1 cellular context compared by ENCODE assay signal in the genomic region with DNA sequence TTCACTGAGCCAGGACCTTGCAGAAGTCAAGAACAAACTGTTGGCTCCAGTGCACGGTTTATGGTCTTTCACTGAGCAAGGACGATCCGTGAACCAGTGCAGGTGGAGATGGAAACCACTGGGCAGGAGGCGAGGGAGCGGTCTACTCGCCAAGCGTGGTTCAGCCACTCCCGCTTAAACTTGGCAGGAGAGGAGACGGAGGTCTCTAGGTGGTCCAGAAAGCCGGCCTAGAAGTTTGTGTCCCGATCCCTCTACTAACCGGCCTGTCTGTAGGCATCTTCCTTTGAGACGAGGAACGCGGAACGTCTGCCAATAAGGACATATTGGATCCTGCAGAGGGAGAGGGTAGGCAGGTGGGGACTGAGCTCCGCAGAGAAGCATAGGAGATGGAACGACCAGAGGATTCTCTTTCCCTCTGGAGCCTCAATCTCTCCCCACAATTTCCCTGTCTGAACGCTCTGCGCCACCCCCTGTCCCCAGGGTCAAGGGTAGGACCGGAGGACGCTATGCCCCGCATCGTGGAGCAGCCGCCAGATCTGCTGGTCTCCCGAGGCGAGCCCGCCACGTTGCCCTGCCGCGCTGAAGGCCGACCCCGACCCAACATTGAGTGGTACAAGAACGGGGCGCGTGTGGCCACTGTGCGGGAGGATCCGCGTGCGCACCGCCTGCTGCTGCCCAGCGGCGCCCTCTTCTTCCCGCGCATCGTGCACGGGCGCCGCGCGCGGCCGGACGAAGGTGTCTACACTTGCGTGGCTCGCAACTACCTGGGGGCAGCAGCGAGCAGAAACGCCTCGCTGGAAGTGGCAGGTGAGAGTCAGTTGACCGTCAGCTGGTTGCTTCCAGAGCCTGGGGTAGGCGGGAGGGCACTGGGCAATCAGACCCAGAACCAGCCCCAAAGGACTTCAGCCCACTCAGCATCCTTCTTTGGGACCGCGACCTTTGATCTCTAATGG.
TF ChIP-seq lines count a peak whose summit lies in the region.

No MANE protein-coding gene starts in this region.

TF ChIP-seq in HepG2, 621 proteins besides CTCF, POLR2A, EP300 and RAD21:
- TF ChIP-seq DMAP1 (CRISPR knock-in tag; IDR thresholded peaks at IDR 0.05) (no peak), ZNF619 (CRISPR knock-in tag; IDR thresholded peaks at IDR 0.05) (no peak), SUZ12 (IDR thresholded peaks at IDR 0.05; ENCODE audit: low read depth, low read length) (no peak), MYNN (CRISPR knock-in tag; IDR thresholded peaks at IDR 0.05; ENCODE audit: low read depth) (no peak), ADNP (CRISPR knock-in tag; IDR thresholded peaks at IDR 0.05) (no peak), STAT5B (CRISPR knock-in tag; IDR thresholded peaks at IDR 0.05) (no peak), RFX3 (CRISPR knock-in tag; IDR thresholded peaks at IDR 0.05) (no peak), KDM2A (CRISPR knock-in tag; IDR thresholded peaks at IDR 0.05; ENCODE audit: borderline replicate concordance, low read depth) (peak; percentile 22; the same call in 1 of the 2 replicates), KMT2A (CRISPR knock-in tag; IDR thresholded peaks at IDR 0.05) (no peak), GATA4 (IDR thresholded peaks at IDR 0.05; ENCODE audit: borderline replicate concordance, low read depth) (no peak), CREM (IDR thresholded peaks at IDR 0.05) (no peak), CREM (CRISPR knock-in tag; IDR thresholded peaks at IDR 0.05) (no peak), SNAI1 (CRISPR knock-in tag; IDR thresholded peaks at IDR 0.05; ENCODE audit: borderline replicate concordance) (no peak), NR2F2 (IDR thresholded peaks at IDR 0.05; ENCODE audit: borderline replicate concordance, low read depth) (no peak), ZNF550 (CRISPR knock-in tag; IDR thresholded peaks at IDR 0.05; ENCODE audit: borderline replicate concordance) (no peak), POLR2G (IDR thresholded peaks at IDR 0.05; ENCODE audit: low read depth, low read length) (no peak), GABPB1 (CRISPR knock-in tag; IDR thresholded peaks at IDR 0.05) (0 out of 2 replicates have a peak, but pooled peaks have one; percentile 15), SRSF9 (IDR thresholded peaks at IDR 0.05; ENCODE audit: borderline replicate concordance, insufficient read depth, low read depth, low read length, poor library complexity, severe bottlenecking) (no peak), MXD4 (CRISPR knock-in tag; IDR thresholded peaks at IDR 0.05) (no peak), ZNF687 (CRISPR knock-in tag; IDR thresholded peaks at IDR 0.05) (peak; percentile 53; the same call in 1 of the 2 replicates), THAP11 (CRISPR knock-in tag; IDR thresholded peaks at IDR 0.05) (no peak), ZBTB33 (CRISPR knock-in tag; IDR thresholded peaks at IDR 0.05) (peak; percentile 71)
- TF ChIP-seq, protein P1, sequence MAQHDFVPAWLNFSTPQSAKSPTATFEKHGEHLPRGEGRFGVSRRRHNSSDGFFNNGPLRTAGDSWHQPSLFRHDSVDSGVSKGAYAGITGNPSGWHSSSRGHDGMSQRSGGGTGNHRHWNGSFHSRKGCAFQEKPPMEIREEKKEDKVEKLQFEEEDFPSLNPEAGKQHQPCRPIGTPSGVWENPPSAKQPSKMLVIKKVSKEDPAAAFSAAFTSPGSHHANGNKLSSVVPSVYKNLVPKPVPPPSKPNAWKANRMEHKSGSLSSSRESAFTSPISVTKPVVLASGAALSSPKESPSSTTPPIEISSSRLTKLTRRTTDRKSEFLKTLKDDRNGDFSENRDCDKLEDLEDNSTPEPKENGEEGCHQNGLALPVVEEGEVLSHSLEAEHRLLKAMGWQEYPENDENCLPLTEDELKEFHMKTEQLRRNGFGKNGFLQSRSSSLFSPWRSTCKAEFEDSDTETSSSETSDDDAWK (CRISPR knock-in tag; IDR thresholded peaks at IDR 0.05): no peak
- TF ChIP-seq, protein P2, sequence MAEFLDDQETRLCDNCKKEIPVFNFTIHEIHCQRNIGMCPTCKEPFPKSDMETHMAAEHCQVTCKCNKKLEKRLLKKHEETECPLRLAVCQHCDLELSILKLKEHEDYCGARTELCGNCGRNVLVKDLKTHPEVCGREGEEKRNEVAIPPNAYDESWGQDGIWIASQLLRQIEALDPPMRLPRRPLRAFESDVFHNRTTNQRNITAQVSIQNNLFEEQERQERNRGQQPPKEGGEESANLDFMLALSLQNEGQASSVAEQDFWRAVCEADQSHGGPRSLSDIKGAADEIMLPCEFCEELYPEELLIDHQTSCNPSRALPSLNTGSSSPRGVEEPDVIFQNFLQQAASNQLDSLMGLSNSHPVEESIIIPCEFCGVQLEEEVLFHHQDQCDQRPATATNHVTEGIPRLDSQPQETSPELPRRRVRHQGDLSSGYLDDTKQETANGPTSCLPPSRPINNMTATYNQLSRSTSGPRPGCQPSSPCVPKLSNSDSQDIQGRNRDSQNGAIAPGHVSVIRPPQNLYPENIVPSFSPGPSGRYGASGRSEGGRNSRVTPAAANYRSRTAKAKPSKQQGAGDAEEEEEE (CRISPR knock-in tag; IDR thresholded peaks at IDR 0.05; ENCODE audit: borderline replicate concordance): no peak
- TF ChIP-seq, protein P3, sequence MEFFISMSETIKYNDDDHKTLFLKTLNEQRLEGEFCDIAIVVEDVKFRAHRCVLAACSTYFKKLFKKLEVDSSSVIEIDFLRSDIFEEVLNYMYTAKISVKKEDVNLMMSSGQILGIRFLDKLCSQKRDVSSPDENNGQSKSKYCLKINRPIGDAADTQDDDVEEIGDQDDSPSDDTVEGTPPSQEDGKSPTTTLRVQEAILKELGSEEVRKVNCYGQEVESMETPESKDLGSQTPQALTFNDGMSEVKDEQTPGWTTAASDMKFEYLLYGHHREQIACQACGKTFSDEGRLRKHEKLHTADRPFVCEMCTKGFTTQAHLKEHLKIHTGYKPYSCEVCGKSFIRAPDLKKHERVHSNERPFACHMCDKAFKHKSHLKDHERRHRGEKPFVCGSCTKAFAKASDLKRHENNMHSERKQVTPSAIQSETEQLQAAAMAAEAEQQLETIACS (CRISPR knock-in tag; IDR thresholded peaks at IDR 0.05): peak; percentile 59
- TF ChIP-seq, protein P4, sequence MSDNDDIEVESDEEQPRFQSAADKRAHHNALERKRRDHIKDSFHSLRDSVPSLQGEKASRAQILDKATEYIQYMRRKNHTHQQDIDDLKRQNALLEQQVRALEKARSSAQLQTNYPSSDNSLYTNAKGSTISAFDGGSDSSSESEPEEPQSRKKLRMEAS (IDR thresholded peaks at IDR 0.05): peak; percentile 40; the same call in 1 of the 2 replicates
- TF ChIP-seq, protein P5, sequence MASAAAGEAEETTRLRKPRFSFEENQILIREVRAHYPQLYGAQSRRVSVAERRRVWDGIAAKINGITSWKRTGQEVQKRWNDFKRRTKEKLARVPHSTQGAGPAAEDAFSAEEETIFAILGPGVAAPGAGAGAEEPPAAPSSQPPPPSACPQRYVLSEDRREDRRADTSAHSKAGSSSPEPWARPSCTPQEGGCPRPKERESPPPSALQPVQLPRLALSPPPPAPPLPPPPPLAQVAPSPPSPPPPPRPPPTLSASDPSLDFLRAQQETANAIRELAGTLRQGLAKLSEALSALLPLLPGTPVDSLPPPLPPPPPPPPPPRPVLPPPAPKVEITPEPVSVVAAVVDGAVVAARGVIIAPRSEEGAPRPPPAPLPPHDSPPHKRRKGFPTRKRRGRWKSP (CRISPR knock-in tag; IDR thresholded peaks at IDR 0.05): no peak
TF ChIP-seq in HepG2: peak in this region for 6.
